ENCODE assay signal across 1 cellular context in the genomic region with DNA sequence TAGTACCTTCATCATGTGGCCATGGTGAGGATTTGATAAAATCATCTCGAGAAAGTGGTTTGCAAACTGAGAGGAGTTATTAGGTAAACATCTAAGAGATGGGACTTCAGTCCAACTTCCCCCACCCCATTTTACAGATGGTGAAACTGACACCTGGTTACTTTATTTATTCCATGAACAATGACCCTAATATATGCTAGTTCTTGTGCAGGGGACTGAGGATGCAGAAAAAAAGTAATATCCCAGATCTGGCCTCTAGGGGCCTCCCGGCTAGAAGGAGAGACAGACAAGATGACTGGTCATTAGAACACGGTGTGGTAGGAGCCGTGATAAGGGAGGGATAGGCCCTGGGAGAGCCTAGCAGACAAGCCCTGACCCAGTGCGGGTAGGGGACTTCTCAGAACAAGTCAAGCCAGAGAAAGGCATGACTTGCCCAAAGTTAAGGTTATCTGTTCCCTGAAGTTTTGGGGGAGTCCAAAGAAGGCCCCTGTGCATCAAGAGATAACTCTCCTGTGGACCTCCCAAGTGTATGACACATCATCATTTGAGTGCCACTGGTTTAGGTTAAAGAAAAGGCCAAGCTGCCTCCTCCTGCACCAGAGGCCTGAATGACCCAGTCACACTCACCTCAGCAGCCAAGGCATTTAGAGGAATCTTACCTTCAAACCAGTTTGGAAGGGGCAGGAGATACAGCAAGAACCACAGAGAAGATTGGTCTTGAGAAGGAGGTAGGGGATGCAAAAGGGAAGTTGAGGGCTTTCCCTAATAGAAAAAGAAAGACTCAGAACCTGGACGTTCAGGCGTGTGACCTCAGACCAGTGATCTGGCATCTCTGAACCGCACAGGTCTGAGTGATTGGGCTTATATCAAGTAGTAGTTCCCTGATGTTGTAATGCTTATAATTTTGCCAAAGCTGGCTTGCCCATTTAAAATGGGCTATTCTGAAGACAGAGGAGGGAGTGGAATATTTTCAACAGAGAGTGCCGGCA.
TF ChIP-seq lines count a peak whose summit lies in the region.

No MANE protein-coding gene starts in this region.

TF ChIP-seq in GM23338, 12 proteins besides CTCF, POLR2A, EP300 and RAD21 (continued from another document):
- TF ChIP-seq, protein P1, sequence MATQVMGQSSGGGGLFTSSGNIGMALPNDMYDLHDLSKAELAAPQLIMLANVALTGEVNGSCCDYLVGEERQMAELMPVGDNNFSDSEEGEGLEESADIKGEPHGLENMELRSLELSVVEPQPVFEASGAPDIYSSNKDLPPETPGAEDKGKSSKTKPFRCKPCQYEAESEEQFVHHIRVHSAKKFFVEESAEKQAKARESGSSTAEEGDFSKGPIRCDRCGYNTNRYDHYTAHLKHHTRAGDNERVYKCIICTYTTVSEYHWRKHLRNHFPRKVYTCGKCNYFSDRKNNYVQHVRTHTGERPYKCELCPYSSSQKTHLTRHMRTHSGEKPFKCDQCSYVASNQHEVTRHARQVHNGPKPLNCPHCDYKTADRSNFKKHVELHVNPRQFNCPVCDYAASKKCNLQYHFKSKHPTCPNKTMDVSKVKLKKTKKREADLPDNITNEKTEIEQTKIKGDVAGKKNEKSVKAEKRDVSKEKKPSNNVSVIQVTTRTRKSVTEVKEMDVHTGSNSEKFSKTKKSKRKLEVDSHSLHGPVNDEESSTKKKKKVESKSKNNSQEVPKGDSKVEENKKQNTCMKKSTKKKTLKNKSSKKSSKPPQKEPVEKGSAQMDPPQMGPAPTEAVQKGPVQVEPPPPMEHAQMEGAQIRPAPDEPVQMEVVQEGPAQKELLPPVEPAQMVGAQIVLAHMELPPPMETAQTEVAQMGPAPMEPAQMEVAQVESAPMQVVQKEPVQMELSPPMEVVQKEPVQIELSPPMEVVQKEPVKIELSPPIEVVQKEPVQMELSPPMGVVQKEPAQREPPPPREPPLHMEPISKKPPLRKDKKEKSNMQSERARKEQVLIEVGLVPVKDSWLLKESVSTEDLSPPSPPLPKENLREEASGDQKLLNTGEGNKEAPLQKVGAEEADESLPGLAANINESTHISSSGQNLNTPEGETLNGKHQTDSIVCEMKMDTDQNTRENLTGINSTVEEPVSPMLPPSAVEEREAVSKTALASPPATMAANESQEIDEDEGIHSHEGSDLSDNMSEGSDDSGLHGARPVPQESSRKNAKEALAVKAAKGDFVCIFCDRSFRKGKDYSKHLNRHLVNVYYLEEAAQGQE (IDR thresholded peaks at IDR 0.05; ENCODE audit: unreplicated experiment), result no peak
